14 cellular contexts compared by ENCODE assay signal in genomic region chr4:37662861-37663390, GRCh38. TPM values are rescaled to one million over a fixed set of nuclear protein-coding genes. Genes with fewer than 3 reads are reported as not detected.
DNase-seq lines count a peak whose midpoint lies in the region; ATAC-seq, FAIRE-seq and TF ChIP-seq lines count a peak whose summit lies in the region.
"Had no signal": no experiment of that assay in that cellular context is flagged by ENCODE, and none has a peak within 500 bp of the region (broad histone marks: within the 10 kb centered on the region; RNA-seq: fewer than 3 reads in every experiment).

No MANE protein-coding gene starts in this region.

- DNase-seq in HuH-7 (ENCODE audit: low spot score), result peak; percentile 76
- DNase-seq in kidney, result no peak
- DNase-seq in smooth muscle cell (lab: John Stamatoyannopoulos, UW; ENCODE audit: unreplicated experiment), result no peak
- DNase-seq in NCI-H1930 (lab: John Stamatoyannopoulos, UW), result no peak
- no peak for DNase-seq in NCI-H345 (lab: John Stamatoyannopoulos, UW)
- no peak for DNase-seq in iPS-NIHi7 (ENCODE audit: extremely low spot score)
- DNase-seq: activated CD8-positive, alpha-beta memory T cell treated with anti-CD3 and anti-CD28 coated beads for 24 hours; Karpas-422; NCI-H526 treated with DMSO at 0.1 percent for 48 hours; retina; T-helper 17 cell had no signal

- peaks cover 2 to 15% (median 6%) of the 10 kb centered on the region in 5 experiments for H3K9me3 Mint-ChIP-seq in brain

- H3K36me3 ChIP-seq in kidney (ENCODE audit: control insufficient read depth in 1 of 2, insufficient read depth in 2 of 2, low read length in 2 of 2), result no peaks in the 10 kb centered on the region
- H3K36me3 ChIP-seq in smooth muscle cell (ENCODE audit: low read depth), result no peaks in the 10 kb centered on the region

- no peak overlapping the region for H2AFZ ChIP-seq in smooth muscle cell (ENCODE audit: low read depth)

- H3K4me1 ChIP-seq in kidney (ENCODE audit: control insufficient read depth in 1 of 2, insufficient read depth in 1 of 2, low read depth in 1 of 2, low read length in 2 of 2) (peaks cover 29 to 38% of the 10 kb centered on the region in 2 donors), smooth muscle cell (ENCODE audit: low read depth) (peaks cover 37% of the 10 kb centered on the region)

- H3K9me3 ChIP-seq in kidney (ENCODE audit: control insufficient read depth in 1 of 2, low read length in 2 of 2) (no peaks in the 10 kb centered on the region), smooth muscle cell (replicated peaks; ENCODE audit: low read depth) (no peaks in the 10 kb centered on the region)

- H3K4me2 ChIP-seq in smooth muscle cell, result peak overlapping the region; percentile 75

- peaks cover 64% of the 10 kb centered on the region for H3K4me1 Mint-ChIP-seq in brain

- H3K4me3 ChIP-seq in kidney (ENCODE audit: low read length in 2 of 2), result no peak overlapping the region
- H3K4me3 ChIP-seq in smooth muscle cell, result no peak overlapping the region

- peaks cover 26% of the 10 kb centered on the region for H3K36me3 Mint-ChIP-seq in brain

- TF ChIP-seq CTCF in brain (conservative IDR thresholded peaks at IDR 0.05), result no peak
- TF ChIP-seq CTCF in kidney (IDR thresholded peaks at IDR 0.05; ENCODE audit: borderline replicate concordance, extremely low read depth, insufficient read depth), result no peak
- TF ChIP-seq CTCF in smooth muscle cell (IDR thresholded peaks at IDR 0.05; ENCODE audit: borderline replicate concordance, insufficient read depth, poor library complexity, severe bottlenecking), result no peak

- peak overlapping the region in 1 of 5 experiments; percentile 33 for H3K4me3 Mint-ChIP-seq in brain
- H3K4me3 Mint-ChIP-seq: T-helper 17 cell had no signal

- H3F3A ChIP-seq in smooth muscle cell (ENCODE audit: low read depth), result peaks cover 18% of the 10 kb centered on the region

- H3K79me2 ChIP-seq in smooth muscle cell (ENCODE audit: low read depth), result peaks cover 30% of the 10 kb centered on the region

- 35% methylated on average over 5 of the region's 5 CpGs for WGBS in smooth muscle cell (ENCODE audit: low lambda C conversion rate)

- H3K27me3 ChIP-seq in smooth muscle cell (ENCODE audit: low read depth), result no peaks in the 10 kb centered on the region

- intact Hi-C loops in kidney (cut with DNase I), result no loop called here

- H4K20me1 ChIP-seq in smooth muscle cell (ENCODE audit: low read depth), result peaks cover 31% of the 10 kb centered on the region

- H3K9ac ChIP-seq in kidney (ENCODE audit: low read length in 2 of 2) (no peak overlapping the region), smooth muscle cell (ENCODE audit: low read depth) (peak overlapping the region; percentile 32)

- ATAC-seq in esophagus mucosa, result no peak
- ATAC-seq: T-helper 17 cell had no signal

- H3K27ac Mint-ChIP-seq in brain, result peak overlapping the region in 3 of 5 experiments; percentile 4 to 67 (median 30)

- no peak for FAIRE-seq in kidney (lab: Jason Lieb, UNC)
- FAIRE-seq: GM18507 had no signal

- no peaks in the 10 kb centered on the region for H3K27me3 Mint-ChIP-seq in brain
- H3K27me3 Mint-ChIP-seq: T-helper 17 cell had no signal

- peak overlapping the region; percentile 58 to 74 for H3K27ac ChIP-seq in kidney (ENCODE audit: low read depth in 2 of 2, low read length in 2 of 2)
- H3K27ac ChIP-seq in smooth muscle cell (ENCODE audit: low read depth), result peak overlapping the region; percentile 82

RNA-seq across cellular contexts. Expression of gene RELL1, which starts 23.2 kb away (rescaled TPM):
- polyA plus RNA-seq in brain (ENCODE audit: insufficient read depth, low read depth, low replicate concordance), result 1.4 TPM
- total RNA-seq in kidney, result 38.4 TPM
- polyA plus RNA-seq in kidney (ENCODE audit: insufficient read depth, low read depth, low replicate concordance), result 1.4 TPM
- 36.3 and 44.5 TPM in 2 replicates for total RNA-seq in smooth muscle cell
- polyA plus RNA-seq in smooth muscle cell, result 3.5 and 5.1 TPM in 2 replicates
- 18.7 TPM for total RNA-seq in esophagus mucosa
